Comparison of ENCODE assay signal across 1 cellular context in genomic region chr16:67628216-67628615, GRCh38.
TF ChIP-seq lines count a peak whose summit lies in the region.

No MANE protein-coding gene starts in this region.

TF ChIP-seq in HEK293, 187 proteins besides CTCF, POLR2A, EP300 and RAD21 (continued from another document):
- no peak for TF ChIP-seq ZNF645 (tag by site-specific recombination; IDR thresholded peaks at IDR 0.05)
- TF ChIP-seq BCL11A (tag by site-specific recombination; IDR thresholded peaks at IDR 0.05; ENCODE audit: low read depth), result no peak
- TF ChIP-seq INSM2 (tag by site-specific recombination; IDR thresholded peaks at IDR 0.05), result no peak
- TF ChIP-seq ZNF530 (tag by site-specific recombination; IDR thresholded peaks at IDR 0.05; ENCODE audit: low read depth), result no peak
